1 cellular context compared by ENCODE assay signal in the genomic region with DNA sequence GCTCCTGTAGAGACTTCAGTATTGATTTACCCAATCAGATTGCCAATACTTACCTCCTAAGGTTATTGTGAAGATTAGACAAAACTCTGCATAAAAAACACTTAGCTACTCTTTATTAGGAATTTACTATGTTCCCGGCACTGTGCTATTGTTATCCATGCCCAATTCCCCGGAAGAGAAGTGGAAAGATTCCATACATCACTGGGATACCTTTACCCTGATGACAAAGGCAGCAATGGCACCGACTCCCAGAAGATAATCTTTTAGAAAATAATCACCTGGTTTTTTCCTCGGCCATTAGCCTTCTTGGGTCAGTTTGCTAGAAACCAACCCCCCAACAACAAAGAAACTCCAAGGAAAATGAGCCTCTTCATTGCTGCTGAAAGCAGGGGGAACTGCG.
TF ChIP-seq lines count a peak whose summit lies in the region.

No MANE protein-coding gene starts in this region.

TF ChIP-seq in endothelial cell of umbilical vein, 7 proteins besides CTCF, POLR2A, EP300 and RAD21 (continued from another document):
- TF ChIP-seq EZH2 (IDR thresholded peaks at IDR 0.05; ENCODE audit: borderline replicate concordance, low read depth, low read length, severe bottlenecking) (no peak), MYC (IDR thresholded peaks at IDR 0.05; ENCODE audit: low read depth, low read length) (no peak)
